ENCODE assay signal across 8 cellular contexts in genomic region chr2:38508311-38509039, GRCh38.
DNase-seq lines count a peak whose midpoint lies in the region; ATAC-seq and TF ChIP-seq lines count a peak whose summit lies in the region.

No MANE protein-coding gene starts in this region.

- H3K4me3 Mint-ChIP-seq in memory B cell, result no peak overlapping the region

- peaks cover 4% of the 10 kb centered on the region for H3K9me3 Mint-ChIP-seq in memory B cell

- H3K4me1 Mint-ChIP-seq in memory B cell, result peaks cover 4% of the 10 kb centered on the region

- ATAC-seq in HG03196 (IDR thresholded peaks at IDR 0.05; ENCODE audit: unreplicated experiment) (peak; percentile 58), memory B cell (ENCODE audit: low read depth) (peak; percentile 96), GM18870 (IDR thresholded peaks at IDR 0.05; ENCODE audit: unreplicated experiment) (no peak)

- no peak overlapping the region for H3K27ac Mint-ChIP-seq in memory B cell

- DNase-seq in GM10266 (ENCODE audit: extremely low spot score) (peak; percentile 77), NCI-H526 (lab: John Stamatoyannopoulos, UW) (peak; percentile 78 to 95), memory B cell (ENCODE audit: low spot score in 2 of 2) (peak; percentile 73)
- DNase-seq in activated CD4-positive, alpha-beta T cell treated with anti-CD3 and anti-CD28 coated beads, Interleukin-2, amount 50 U/mL, for 1 hour, result peak; percentile 80
- DNase-seq in effector CD4-positive, alpha-beta T cell, result peak; percentile 71
- peak; percentile 45 for DNase-seq in stimulated activated CD8-positive, alpha-beta memory T cell treated with anti-CD3 and anti-CD28 coated beads, Interleukin-15, amount 100 ng/mL, for 24 hours (ENCODE audit: low read depth)

- H3K36me3 Mint-ChIP-seq in memory B cell, result no peaks in the 10 kb centered on the region

- peak; percentile 80 for TF ChIP-seq CTCF in GM10266 (IDR thresholded peaks at IDR 0.05; ENCODE audit: control insufficient read depth, insufficient read depth, low read depth, missing control alignments)

- H3K27me3 Mint-ChIP-seq in memory B cell, result peaks cover 2% of the 10 kb centered on the region
